ENCODE assay signal across 8 cellular contexts in the genomic region with DNA sequence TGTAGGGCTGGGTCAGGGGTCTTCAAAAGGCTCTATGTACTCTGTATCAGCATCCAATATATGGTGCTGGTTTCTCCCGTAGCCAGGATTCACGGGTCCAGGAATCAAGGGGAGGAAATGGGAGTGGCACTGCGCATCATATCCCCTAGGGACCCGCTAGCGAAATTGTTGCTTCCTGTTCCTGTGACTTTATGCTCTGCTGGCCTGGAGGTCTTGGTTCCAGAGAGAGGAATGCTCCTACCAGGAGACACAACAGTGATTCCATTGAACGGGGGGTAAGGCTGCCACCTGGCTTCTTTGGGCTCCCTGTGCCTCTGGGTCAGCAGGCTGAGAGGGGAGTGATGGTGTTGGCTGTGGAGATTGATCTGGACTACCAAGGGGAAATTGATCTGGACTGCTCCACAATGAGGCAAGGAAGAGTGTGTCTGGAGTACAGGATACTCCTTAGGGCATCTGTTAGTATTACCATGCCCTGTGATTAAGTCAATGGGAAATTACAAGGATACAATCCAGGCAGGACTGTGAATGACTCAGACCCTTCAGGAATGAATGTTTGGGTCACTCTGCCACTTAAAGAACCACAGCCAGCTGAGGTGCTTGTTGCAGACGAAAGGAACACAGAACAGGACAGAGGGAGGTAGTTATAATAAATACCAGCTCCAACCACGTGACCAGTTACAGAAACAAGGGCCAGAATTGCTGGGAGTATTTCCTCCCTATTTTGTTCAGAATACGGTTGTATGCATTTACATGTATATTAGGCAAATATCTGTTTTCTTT.
DNase-seq lines count a peak whose midpoint lies in the region; ATAC-seq, FAIRE-seq and TF ChIP-seq lines count a peak whose summit lies in the region.

No MANE protein-coding gene starts in this region.

- H3K36me3 Mint-ChIP-seq in nephron (ENCODE audit: low read depth): peaks cover 7% of the 10 kb centered on the region

- H3K27me3 ChIP-seq in BLaER1 treated with 17β-estradiol and CSF1 and Interleukin-3, amounts not matched to agents 10 nM and 100 nM: no peaks in the 10 kb centered on the region

- peaks cover 0 to 22% (median 0%) of the 10 kb centered on the region in 11 experiments; a peak in 5 of 22 replicates for H3K36me3 ChIP-seq in BLaER1 treated with 17β-estradiol and CSF1 and Interleukin-3, amounts not matched to agents 10 nM and 100 nM

- H3K4me3 Mint-ChIP-seq in nephron: no peak overlapping the region

- peak overlapping the region in 9 of 11 experiments; percentile 10 to 62 (median 32); a peak in 12 of 22 replicates for H3K9ac ChIP-seq in BLaER1 treated with 17β-estradiol and CSF1 and Interleukin-3, amounts not matched to agents 10 nM and 100 nM

- peaks cover 49 to 75% (median 67%) of the 10 kb centered on the region in 10 experiments for H3K4me1 ChIP-seq in BLaER1 treated with 17β-estradiol and CSF1 and Interleukin-3, amounts not matched to agents 10 nM and 100 nM

- FAIRE-seq in GM19239 (lab: Jason Lieb, UNC): no peak

- peaks cover 27% of the 10 kb centered on the region for H3K4me1 Mint-ChIP-seq in nephron

- peaks cover 5% of the 10 kb centered on the region for H3K27me3 Mint-ChIP-seq in nephron (ENCODE audit: low read depth)

- H4K20me1 ChIP-seq in BLaER1 treated with 17β-estradiol and CSF1 and Interleukin-3, amounts not matched to agents 10 nM and 100 nM: peaks cover 14 to 99% (median 62%) of the 10 kb centered on the region in 11 experiments; a peak in 19 of 22 replicates

- no peak for ATAC-seq in GM18909 (IDR thresholded peaks at IDR 0.05; ENCODE audit: poor library complexity, unreplicated experiment)
- no peak for ATAC-seq in GM21423 (IDR thresholded peaks at IDR 0.05; ENCODE audit: unreplicated experiment)
- ATAC-seq in HG02840 (IDR thresholded peaks at IDR 0.05; ENCODE audit: low FRiP score, unreplicated experiment): no peak

- peak overlapping the region in 6 of 10 experiments; percentile 3 to 56 (median 26); a peak in 9 of 20 replicates for H3K4me3 ChIP-seq in BLaER1 treated with 17β-estradiol and CSF1 and Interleukin-3, amounts not matched to agents 10 nM and 100 nM

- peak overlapping the region in 9 of 11 experiments; percentile 32 to 74 (median 61); a peak in 17 of 22 replicates for H3K27ac ChIP-seq in BLaER1 treated with 17β-estradiol and CSF1 and Interleukin-3, amounts not matched to agents 10 nM and 100 nM

- peak overlapping the region; percentile 57 to 87 (median 62) for H3K27ac Mint-ChIP-seq in nephron

- DNase-seq in NCI-H226 (peak; percentile 90), epidermal melanocyte (ENCODE audit: insufficient read length, low spot score) (peak; percentile 50), GM19239 (ENCODE audit: insufficient read length, low spot score) (no peak)

- no peaks in the 10 kb centered on the region; a peak in 1 of 22 replicates for H3K9me3 ChIP-seq in BLaER1 treated with 17β-estradiol and CSF1 and Interleukin-3, amounts not matched to agents 10 nM and 100 nM (replicated peaks in 1 of 11)

- no peaks in the 10 kb centered on the region for H3K9me3 Mint-ChIP-seq in nephron

- no peak for TF ChIP-seq CTCF in nephron (IDR thresholded peaks at IDR 0.05; ENCODE audit: unreplicated experiment in 3 of 3)

- peak overlapping the region; percentile 55 to 98 (median 83) for H3K4me2 ChIP-seq in BLaER1 treated with 17β-estradiol and CSF1 and Interleukin-3, amounts not matched to agents 10 nM and 100 nM
